8 cellular contexts compared by ENCODE assay signal in the genomic region with DNA sequence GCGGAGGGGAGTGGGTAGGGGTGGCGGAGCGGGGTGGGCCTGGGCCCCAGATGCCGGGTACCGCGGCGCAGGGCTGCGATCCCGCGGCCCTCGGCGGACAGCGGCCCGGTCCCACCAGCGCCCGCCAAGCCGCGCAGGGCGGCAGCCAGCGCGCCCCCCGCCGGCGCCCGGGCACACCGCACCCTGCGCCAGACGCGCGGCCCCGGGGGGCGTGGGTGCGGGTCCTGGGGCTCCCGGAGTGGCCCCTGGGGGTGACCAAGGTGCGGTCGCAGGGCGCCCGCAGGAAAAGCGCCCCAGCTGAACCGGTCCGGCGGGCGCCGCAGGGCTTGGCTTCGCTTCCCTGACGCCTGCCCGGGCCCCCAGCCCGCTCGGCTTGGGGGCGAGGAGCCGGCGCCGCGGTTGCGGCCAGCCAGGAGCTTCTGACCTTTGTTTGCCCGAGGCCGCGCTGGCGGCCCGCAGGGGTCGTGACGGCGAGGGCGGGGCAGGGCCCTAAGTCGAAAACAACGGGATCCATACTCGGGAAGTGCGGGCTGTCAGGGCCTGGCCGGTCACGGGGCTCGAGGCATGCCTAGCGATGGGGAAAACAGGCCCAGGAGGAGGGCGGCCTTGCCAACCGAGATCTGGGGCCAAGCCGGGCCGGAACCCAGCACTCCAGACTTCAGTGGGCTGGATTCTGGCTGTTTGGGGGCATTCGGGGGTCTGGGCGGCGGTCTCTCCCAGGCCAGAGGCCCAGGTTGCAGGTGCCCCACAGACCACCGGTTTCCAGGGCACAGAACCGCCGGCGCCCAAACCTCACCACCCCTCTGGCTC. TPM values are rescaled to one million over a fixed set of nuclear protein-coding genes. Genes with fewer than 3 reads are reported as not detected.
A peak's percentile ranks its signal among the peaks of the same experiment; 100 is the strongest.
DNase-seq lines count a peak whose midpoint lies in the region; ATAC-seq and TF ChIP-seq lines count a peak whose summit lies in the region.

No MANE protein-coding gene starts in this region.

- H4K5ac ChIP-seq in mesendoderm (ENCODE audit: low read length), result no peak overlapping the region

- peak; percentile 26 for TF ChIP-seq CTCF in Loucy (conservative IDR thresholded peaks at IDR 0.05; ENCODE audit: low read length)
- peak in 1 of 3 experiments; percentile 6 for TF ChIP-seq CTCF in vagina (IDR thresholded peaks at IDR 0.05)

- H3K27me3 ChIP-seq in Loucy (ENCODE audit: insufficient read depth, low read length, poor library complexity, severe bottlenecking), result no peaks in the 10 kb centered on the region
- H3K27me3 ChIP-seq in duodenal mucosa (ENCODE audit: control insufficient read depth in 1 of 2, insufficient read depth in 2 of 2, low read length in 2 of 2), result no peaks in the 10 kb centered on the region
- H3K27me3 ChIP-seq in mesendoderm (ENCODE audit: insufficient read depth, low read length, poor library complexity), result peaks cover 8% of the 10 kb centered on the region
- peaks cover 8% of the 10 kb centered on the region for H3K27me3 ChIP-seq in vagina

- no peaks in the 10 kb centered on the region for H3K79me1 ChIP-seq in mesendoderm (ENCODE audit: low read length)

- DNase-seq in NCI-H2196 (lab: John Stamatoyannopoulos, UW; ENCODE audit: unreplicated experiment) (peak; percentile 60), NCI-H2196 treated with DMSO at 0.1 percent for 48 hours (lab: John Stamatoyannopoulos, UW; ENCODE audit: unreplicated experiment) (no peak), mesendoderm (peak; percentile 67), vagina (ENCODE audit: extremely low spot score in 2 of 2) (peak; percentile 75 to 93)

- H3K9me2 ChIP-seq in Loucy (replicated peaks; ENCODE audit: low read depth, low read length), result no peaks in the 10 kb centered on the region

- H3K4me1 ChIP-seq in Loucy (ENCODE audit: insufficient read depth, low read length, poor library complexity, severe bottlenecking) (peaks cover 19% of the 10 kb centered on the region), duodenal mucosa (ENCODE audit: control insufficient read depth in 1 of 2, insufficient read depth in 2 of 2, low read length in 2 of 2) (peaks cover 23 to 24% of the 10 kb centered on the region in 2 donors), mesendoderm (ENCODE audit: control insufficient read depth, low read depth, low read length) (no peaks in the 10 kb centered on the region), vagina (peaks cover 43% of the 10 kb centered on the region)

- H3K4me3 ChIP-seq in Loucy (ENCODE audit: low read length, poor library complexity, severe bottlenecking), result peak overlapping the region; percentile 96
- peak overlapping the region; percentile 43 to 61 for H3K4me3 ChIP-seq in duodenal mucosa (ENCODE audit: low read depth in 1 of 2, low read length in 2 of 2)
- no peak overlapping the region for H3K4me3 ChIP-seq in mesendoderm (ENCODE audit: low read length)
- peak overlapping the region; percentile 79 to 99 for H3K4me3 ChIP-seq in vagina

- no peak overlapping the region for H2BK15ac ChIP-seq in mesendoderm (replicated peaks; ENCODE audit: low read depth)

- H3F3A ChIP-seq in Loucy (ENCODE audit: low read depth), result no peaks in the 10 kb centered on the region

- H2AFZ ChIP-seq in Loucy (ENCODE audit: low read length), result no peak overlapping the region

- intact Hi-C loops in vagina (cut with DNase I), result loop anchor here (5.0 kb wide), 2 partner anchors 36 to 69 kb away; partner anchors contain the start of gene KAT5

- peak overlapping the region; percentile 80 for H3K56ac ChIP-seq in mesendoderm (ENCODE audit: low read length)

- WGBS in mesendoderm (ENCODE audit: extremely low coverage, insufficient coverage, low lambda C conversion rate), result no CpG with 5 or more reads among the region's 83 CpGs

- no peak overlapping the region for H2BK120ac ChIP-seq in mesendoderm (ENCODE audit: low read depth, low read length)

- H2AK5ac ChIP-seq in mesendoderm (ENCODE audit: low read length), result no peak overlapping the region

- H2BK5ac ChIP-seq in mesendoderm (ENCODE audit: low read length), result no peak overlapping the region

- peak overlapping the region; percentile 19 for H3K18ac ChIP-seq in mesendoderm (ENCODE audit: low read length)

- H3K27ac ChIP-seq in duodenal mucosa (ENCODE audit: low read depth, low read length), result no peak overlapping the region
- H3K27ac ChIP-seq in mesendoderm (ENCODE audit: low read depth, low read length), result no peak overlapping the region
- peak overlapping the region; percentile 70 for H3K27ac ChIP-seq in vagina

- H3K9me3 ChIP-seq in Loucy (ENCODE audit: insufficient read depth, low read depth, low read length) (no peaks in the 10 kb centered on the region), duodenal mucosa (ENCODE audit: control insufficient read depth in 1 of 2, low read length in 2 of 2) (no peaks in the 10 kb centered on the region), vagina (no peaks in the 10 kb centered on the region)

- H4K8ac ChIP-seq in mesendoderm (ENCODE audit: low read depth, low read length), result no peak overlapping the region

- H3K4me2 ChIP-seq in Loucy (ENCODE audit: low read depth, low read length, poor library complexity, severe bottlenecking) (peak overlapping the region; percentile 48), mesendoderm (ENCODE audit: low read length) (peak overlapping the region; percentile 57)

- H3K36me3 ChIP-seq in Loucy (ENCODE audit: insufficient read depth, low read length), result peaks cover 10% of the 10 kb centered on the region; the same call in 1 of the 2 replicates
- H3K36me3 ChIP-seq in duodenal mucosa (ENCODE audit: control insufficient read depth in 1 of 2, insufficient read depth in 2 of 2, low read length in 2 of 2), result peaks cover 3 to 31% of the 10 kb centered on the region in 2 donors
- H3K36me3 ChIP-seq in mesendoderm (ENCODE audit: control insufficient read depth, insufficient read depth, low read length), result no peaks in the 10 kb centered on the region
- H3K36me3 ChIP-seq in vagina, result peaks cover 0 to 20% of the 10 kb centered on the region in 2 donors

- H4K20me1 ChIP-seq in Loucy (ENCODE audit: insufficient read depth, low read length, poor library complexity, severe bottlenecking), result peaks cover 29% of the 10 kb centered on the region

- H3K79me2 ChIP-seq in Loucy (ENCODE audit: insufficient read depth, low read length), result peaks cover 37% of the 10 kb centered on the region
- no peaks in the 10 kb centered on the region for H3K79me2 ChIP-seq in mesendoderm (ENCODE audit: control insufficient read depth, insufficient read depth, low read length)

- H3K4ac ChIP-seq in mesendoderm (ENCODE audit: low read depth, low read length), result no peak overlapping the region

- no peak overlapping the region for H3K23ac ChIP-seq in mesendoderm (ENCODE audit: low read length)

- ATAC-seq in GM21576 (IDR thresholded peaks at IDR 0.05; ENCODE audit: unreplicated experiment), result peak; percentile 32
- ATAC-seq in HG03457 (IDR thresholded peaks at IDR 0.05; ENCODE audit: unreplicated experiment), result no peak

- TF ChIP-seq POLR2A in vagina (IDR thresholded peaks at IDR 0.05), result no peak

- no peak overlapping the region for H3K9ac ChIP-seq in Loucy (ENCODE audit: low read depth, low read length, poor library complexity, severe bottlenecking)
- peak overlapping the region; percentile 33 to 40 for H3K9ac ChIP-seq in duodenal mucosa (ENCODE audit: low read depth in 1 of 2, low read length in 2 of 2)
- H3K9ac ChIP-seq in mesendoderm (ENCODE audit: low read length), result peak overlapping the region; percentile 1

RNA-seq across cellular contexts. Expression of gene AP5B1, which starts 0.6 kb away (rescaled TPM):
- polyA plus RNA-seq in mesendoderm (2013, experiment 1 of 2), result 1.4 TPM
- polyA plus RNA-seq in mesendoderm (2013, experiment 2 of 2), result 1.5 TPM
- 16.5 TPM for total RNA-seq in vagina

RNA-seq across cellular contexts. Expression of gene OVOL1, which starts 5.5 kb away (rescaled TPM):
- 1.7 TPM for polyA plus RNA-seq in mesendoderm (2013, experiment 1 of 2)
- 2.0 TPM for polyA plus RNA-seq in mesendoderm (2013, experiment 2 of 2)
- 17.4 TPM for total RNA-seq in vagina

RNA-seq across cellular contexts. Expression of gene SNX32, which starts 52.4 kb away (rescaled TPM):
- polyA plus RNA-seq in mesendoderm (2013, experiment 1 of 2), result 0.10 TPM
- polyA plus RNA-seq in mesendoderm (2013, experiment 2 of 2), result 0.08 TPM
- 1.5 TPM for total RNA-seq in vagina
